11 cellular contexts compared by ENCODE assay signal in genomic region chr10:75228834-75229233, GRCh38. TPM values are rescaled to one million over a fixed set of nuclear protein-coding genes. Genes with fewer than 3 reads are reported as not detected.
A peak's percentile ranks its signal among the peaks of the same experiment; 100 is the strongest.
DNase-seq lines count a peak whose midpoint lies in the region; ATAC-seq and TF ChIP-seq lines count a peak whose summit lies in the region.
"Had no signal": no experiment of that assay in that cellular context is flagged by ENCODE, and none has a peak within 500 bp of the region (broad histone marks: within the 10 kb centered on the region; RNA-seq: fewer than 3 reads in every experiment).

No MANE protein-coding gene starts in this region.

- no peak for DNase-seq in activated CD8-positive, alpha-beta memory T cell treated with anti-CD3 and anti-CD28 coated beads, Interleukin-2, amount 10 ng/mL, durations not matched to agents 7 days and 5 days
- no peak for DNase-seq in activated CD8-positive, alpha-beta memory T cell treated with anti-CD3 and anti-CD28 coated beads, Interleukin-2, amount 50 U/mL, for 4 hours
- DNase-seq in activated CD8-positive, alpha-beta T cell treated with anti-CD3 and anti-CD28 coated beads, Interleukin-2, amount 10 ng/mL, durations not matched to agents 7 days and 5 days: no peak
- DNase-seq in hepatocyte (ENCODE audit: low spot score) (no peak), stomach (peak; percentile 19), GM19240 (ENCODE audit: insufficient read length, low spot score) (no peak), dorsolateral prefrontal cortex (no peak), NK-92 (lab: John Stamatoyannopoulos, UW; ENCODE audit: unreplicated experiment) (no peak)
- DNase-seq: heart left ventricle; NCI-H774; stimulated activated naive CD4-positive, alpha-beta T cell treated with Interleukin-2 at 50 U/mL for 16 hours had no signal

- H3K36me3 ChIP-seq in hepatocyte (replicated peaks; ENCODE audit: insufficient read depth, low read depth): no peaks in the 10 kb centered on the region
- H3K36me3 ChIP-seq in stomach: peaks cover 24 to 85% (median 62%) of the 10 kb centered on the region in 4 donors

- intact Hi-C loops in stomach (cut with DNase I; ENCODE audit: low total_unique reads) (no loop called here), dorsolateral prefrontal cortex (cut with DNase I) (no loop called here)

- H3K4me3 Mint-ChIP-seq in activated CD8-positive, alpha-beta memory T cell treated with anti-CD3 and anti-CD28 coated beads, Interleukin-2, amount 10 ng/mL, durations not matched to agents 7 days and 5 days: no peak overlapping the region
- no peak overlapping the region for H3K4me3 Mint-ChIP-seq in activated CD8-positive, alpha-beta T cell treated with anti-CD3 and anti-CD28 coated beads, Interleukin-2, amount 10 ng/mL, durations not matched to agents 7 days and 5 days

- TF ChIP-seq EP300 in stomach (IDR thresholded peaks at IDR 0.05): no peak

- TF ChIP-seq CTCF in hepatocyte (IDR thresholded peaks at IDR 0.05; ENCODE audit: poor library complexity) (no peak), stomach (IDR thresholded peaks at IDR 0.05) (no peak), dorsolateral prefrontal cortex (IDR thresholded peaks at IDR 0.05 in 54 of 56, conservative IDR thresholded peaks at IDR 0.05 in 2 of 56; ENCODE audit: low read depth in 1 of 56, partially characterized antibody in 56 of 56) (no peak)

- H3K4me3 ChIP-seq in hepatocyte (no peak overlapping the region), stomach (no peak overlapping the region), dorsolateral prefrontal cortex (no peak overlapping the region)
- H3K4me3 ChIP-seq: heart left ventricle had no signal

- H4K20me1 ChIP-seq in hepatocyte (ENCODE audit: insufficient read depth, poor library complexity, severe bottlenecking): peaks cover 33% of the 10 kb centered on the region

- H3K27ac Mint-ChIP-seq in activated CD8-positive, alpha-beta memory T cell treated with anti-CD3 and anti-CD28 coated beads, Interleukin-2, amount 10 ng/mL, durations not matched to agents 7 days and 5 days: peak overlapping the region; percentile 75
- peak overlapping the region; percentile 69 for H3K27ac Mint-ChIP-seq in activated CD8-positive, alpha-beta T cell treated with anti-CD3 and anti-CD28 coated beads, Interleukin-2, amount 10 ng/mL, durations not matched to agents 7 days and 5 days

- TF ChIP-seq POLR2A in stomach (IDR thresholded peaks at IDR 0.05): no peak

- H3K9me2 ChIP-seq in hepatocyte (replicated peaks; ENCODE audit: insufficient read depth): no peaks in the 10 kb centered on the region

- H3K27me3 ChIP-seq in hepatocyte (no peaks in the 10 kb centered on the region), stomach (no peaks in the 10 kb centered on the region), dorsolateral prefrontal cortex (no peaks in the 10 kb centered on the region)
- H3K27me3 ChIP-seq: heart left ventricle had no signal

- H3K27ac ChIP-seq in hepatocyte (peak overlapping the region; percentile 29), stomach (peak overlapping the region in 2 of 5 donors; percentile 43 to 92), dorsolateral prefrontal cortex (peak overlapping the region in 20 of 59 donors; percentile 0 to 74 (median 26))

- H3K36me3 Mint-ChIP-seq in activated CD8-positive, alpha-beta memory T cell treated with anti-CD3 and anti-CD28 coated beads, Interleukin-2, amount 10 ng/mL, durations not matched to agents 7 days and 5 days: peaks cover 53% of the 10 kb centered on the region
- H3K36me3 Mint-ChIP-seq in activated CD8-positive, alpha-beta T cell treated with anti-CD3 and anti-CD28 coated beads, Interleukin-2, amount 10 ng/mL, durations not matched to agents 7 days and 5 days (ENCODE audit: low read depth): peaks cover 72% of the 10 kb centered on the region

- H3K4me1 ChIP-seq in hepatocyte (ENCODE audit: insufficient read depth) (peaks cover 52% of the 10 kb centered on the region), stomach (peaks cover 48 to 77% (median 68%) of the 10 kb centered on the region in 4 donors)

- CTCF ChIA-PET in activated CD8-positive, alpha-beta memory T cell treated with anti-CD3 and anti-CD28 coated beads, Interleukin-2, amount 10 ng/mL, durations not matched to agents 7 days and 5 days (lab: Charles Lee): interaction anchor here (3.6 to 5.2 kb wide), 2 partner anchors 18 to 42 kb away, joined by 28 to 54 read pairs; partner anchors contain the start of gene VDAC2
- CTCF ChIA-PET in activated CD8-positive, alpha-beta T cell treated with anti-CD3 and anti-CD28 coated beads, Interleukin-2, amount 10 ng/mL, durations not matched to agents 7 days and 5 days (lab: Charles Lee): interaction anchor here (1.9 to 12.8 kb wide), 4 partner anchors 13 to 44 kb away, joined by 6 to 279 read pairs (median 24); partner anchors contain the start of gene VDAC2

- no peaks in the 10 kb centered on the region for H3K27me3 Mint-ChIP-seq in activated CD8-positive, alpha-beta memory T cell treated with anti-CD3 and anti-CD28 coated beads, Interleukin-2, amount 10 ng/mL, durations not matched to agents 7 days and 5 days
- no peaks in the 10 kb centered on the region for H3K27me3 Mint-ChIP-seq in activated CD8-positive, alpha-beta T cell treated with anti-CD3 and anti-CD28 coated beads, Interleukin-2, amount 10 ng/mL, durations not matched to agents 7 days and 5 days (ENCODE audit: low read depth)

- H3K79me2 ChIP-seq in hepatocyte: peaks cover 53% of the 10 kb centered on the region

- ATAC-seq in activated CD8-positive, alpha-beta memory T cell treated with anti-CD3 and anti-CD28 coated beads, Interleukin-2, amount 10 ng/mL, durations not matched to agents 7 days and 5 days: no peak
- no peak for ATAC-seq in activated CD8-positive, alpha-beta T cell treated with anti-CD3 and anti-CD28 coated beads, Interleukin-2, amount 10 ng/mL, durations not matched to agents 7 days and 5 days
- ATAC-seq: heart left ventricle had no signal

- H3K9me3 ChIP-seq in hepatocyte (ENCODE audit: low read depth): no peaks in the 10 kb centered on the region
- H3K9me3 ChIP-seq in stomach: no peaks in the 10 kb centered on the region
- H3K9me3 ChIP-seq: heart left ventricle had no signal

- H3K4me1 Mint-ChIP-seq in activated CD8-positive, alpha-beta memory T cell treated with anti-CD3 and anti-CD28 coated beads, Interleukin-2, amount 10 ng/mL, durations not matched to agents 7 days and 5 days: peaks cover 50% of the 10 kb centered on the region
- peaks cover 64% of the 10 kb centered on the region for H3K4me1 Mint-ChIP-seq in activated CD8-positive, alpha-beta T cell treated with anti-CD3 and anti-CD28 coated beads, Interleukin-2, amount 10 ng/mL, durations not matched to agents 7 days and 5 days (ENCODE audit: low read depth)

- H3K4me2 ChIP-seq in hepatocyte: no peak overlapping the region

- H3K9me3 Mint-ChIP-seq in activated CD8-positive, alpha-beta memory T cell treated with anti-CD3 and anti-CD28 coated beads, Interleukin-2, amount 10 ng/mL, durations not matched to agents 7 days and 5 days (ENCODE audit: low read depth): no peaks in the 10 kb centered on the region
- H3K9me3 Mint-ChIP-seq in activated CD8-positive, alpha-beta T cell treated with anti-CD3 and anti-CD28 coated beads, Interleukin-2, amount 10 ng/mL, durations not matched to agents 7 days and 5 days (ENCODE audit: insufficient read depth): no peaks in the 10 kb centered on the region

- WGBS in hepatocyte (ENCODE audit: low lambda C conversion rate, missing lambda C conversion rate): 38% methylated on average over 4 of the region's 4 CpGs
- 50 to 55% (median 54%) methylated on average over 4 of the region's 4 CpGs for WGBS in stomach, 5 donors

- H2AFZ ChIP-seq in hepatocyte: no peak overlapping the region

- POLR2A ChIA-PET in activated CD8-positive, alpha-beta T cell treated with anti-CD3 and anti-CD28 coated beads, Interleukin-2, amount 10 ng/mL, durations not matched to agents 7 days and 5 days (lab: Charles Lee): interaction anchor here (1.1 kb wide), 1 partner anchor 14 kb away, joined by 3 read pairs; no protein-coding TSS in a partner anchor

RNA-seq across cellular contexts. Expression of gene COMTD1, which starts 6.9 kb away (rescaled TPM):
- 10 to 100 TPM; 39.8 to 43.2 TPM for total RNA-seq in activated CD8-positive, alpha-beta memory T cell treated with anti-CD3 and anti-CD28 coated beads, Interleukin-2, amount 10 ng/mL, durations not matched to agents 7 days and 5 days
- total RNA-seq in activated CD8-positive, alpha-beta T cell treated with anti-CD3 and anti-CD28 coated beads, Interleukin-2, amount 10 ng/mL, durations not matched to agents 7 days and 5 days: 10 to 100 TPM; 58.6 to 62.5 TPM
- total RNA-seq in hepatocyte (19.2 and 36.7 TPM in 2 replicates), stomach (100 to 1,000 TPM in 2 of 5 donors, 10 to 100 TPM in 3; 15.4 to 446 (median 71.4) TPM), dorsolateral prefrontal cortex (10 to 100 TPM in 65 of 120 experiments, 1 to 10 TPM in 55; 3.0 to 19.0 (median 10.2) TPM)
- polyA plus RNA-seq in hepatocyte (46.4 and 51.9 TPM in 2 replicates), stomach (100 to 1,000 TPM; 119 to 173 (median 137) TPM)

RNA-seq across cellular contexts. Expression of gene VDAC2, which starts 18.2 kb away (rescaled TPM):
- total RNA-seq in activated CD8-positive, alpha-beta memory T cell treated with anti-CD3 and anti-CD28 coated beads, Interleukin-2, amount 10 ng/mL, durations not matched to agents 7 days and 5 days: 100 to 1,000 TPM; 136 to 156 TPM
- 100 to 1,000 TPM; 152 to 159 TPM for total RNA-seq in activated CD8-positive, alpha-beta T cell treated with anti-CD3 and anti-CD28 coated beads, Interleukin-2, amount 10 ng/mL, durations not matched to agents 7 days and 5 days
- total RNA-seq in hepatocyte: 167 and 172 TPM in 2 replicates
- 190 and 192 TPM in 2 replicates for polyA plus RNA-seq in hepatocyte
- 100 to 1,000 TPM in 3 of 5 donors, 10 to 100 TPM in 2; 44.3 to 149 (median 128) TPM for total RNA-seq in stomach
- 100 to 1,000 TPM; 140 to 202 (median 168) TPM for polyA plus RNA-seq in stomach
- 100 to 1,000 TPM; 100 to 208 (median 160) TPM for total RNA-seq in dorsolateral prefrontal cortex
